In the genomic region with DNA sequence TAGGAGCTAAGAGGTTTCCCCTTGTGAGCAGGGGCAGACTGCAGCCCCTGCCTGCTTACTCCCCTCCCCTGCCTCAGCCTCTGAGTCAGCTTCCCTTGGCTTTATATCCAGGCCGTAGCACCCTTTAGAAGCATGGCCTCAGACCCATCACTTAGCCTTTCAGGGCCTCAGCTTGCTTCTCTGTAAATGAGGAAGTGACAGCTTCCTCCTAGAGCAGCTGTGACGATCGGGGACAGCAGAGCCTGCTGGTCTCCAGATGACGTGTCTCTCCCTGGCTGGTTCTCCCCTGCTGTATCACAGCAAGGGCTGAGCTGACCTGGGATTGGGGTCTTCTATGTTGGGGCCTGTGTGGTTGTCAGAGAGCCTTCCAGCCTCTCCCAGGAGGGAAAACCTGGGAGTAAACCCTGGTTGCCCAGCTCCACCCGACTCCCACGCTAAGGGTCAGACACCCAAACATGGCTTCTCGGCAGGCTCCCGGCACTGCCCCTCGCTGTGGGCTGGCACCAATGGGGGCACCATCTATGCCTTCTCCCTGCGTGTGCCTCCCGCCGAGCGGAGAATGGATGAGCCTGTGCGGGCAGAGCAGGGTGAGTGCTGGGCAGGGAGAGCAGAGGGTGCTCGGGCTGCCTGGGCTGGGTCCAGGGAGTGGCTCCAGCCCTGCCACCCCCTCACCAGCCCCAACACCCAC, we compare ENCODE assay signal across 9 cellular contexts. TPM values are rescaled to one million over a fixed set of nuclear protein-coding genes. Genes with fewer than 3 reads are reported as not detected.
DNase-seq lines count a peak whose midpoint lies in the region; ATAC-seq lines count a peak whose summit lies in the region.
"Had no signal": no experiment of that assay in that cellular context is flagged by ENCODE, and none has a peak within 500 bp of the region (broad histone marks: within the 10 kb centered on the region; RNA-seq: fewer than 3 reads in every experiment).

No MANE protein-coding gene starts in this region.

- H3K27me3 ChIP-seq in BLaER1 treated with 17β-estradiol and CSF1 and Interleukin-3, amounts not matched to agents 10 nM and 100 nM = no peaks in the 10 kb centered on the region

- no peaks in the 10 kb centered on the region for H4K20me1 ChIP-seq in BLaER1 treated with 17β-estradiol and CSF1 and Interleukin-3, amounts not matched to agents 10 nM and 100 nM

- H3K9me3 ChIP-seq in BLaER1 treated with 17β-estradiol and CSF1 and Interleukin-3, amounts not matched to agents 10 nM and 100 nM (replicated peaks in 1 of 11) = no peaks in the 10 kb centered on the region

- ATAC-seq in GM21447 (IDR thresholded peaks at IDR 0.05; ENCODE audit: unreplicated experiment) (peak; percentile 74), left colon (peak; percentile 14), HG02678 (IDR thresholded peaks at IDR 0.05; ENCODE audit: unreplicated experiment) (no peak)

- intact Hi-C loops in left colon (cut with DNase I, micrococcal nuclease) = no loop called here

- no peaks in the 10 kb centered on the region for H3K9me3 Mint-ChIP-seq in T-helper 2 cell treated with Interferon-gamma antibody and Interleukin-4, amounts not matched to agents 5 μg/mL and 100 μg/mL, for 36 hours

- H3K36me3 ChIP-seq in BLaER1 treated with 17β-estradiol and CSF1 and Interleukin-3, amounts not matched to agents 10 nM and 100 nM = peaks cover 0 to 15% (median 0%) of the 10 kb centered on the region in 11 experiments; a peak in 3 of 22 replicates

- DNase-seq in T-helper 2 cell treated with Interferon-gamma antibody and Interleukin-4, amounts not matched to agents 5 μg/mL and 100 μg/mL, for 36 hours (ENCODE audit: low spot score) = peak; percentile 38
- peak in 1 of 2 donors; percentile 74 for DNase-seq in left colon
- DNase-seq in NK-92 (lab: John Stamatoyannopoulos, UW; ENCODE audit: unreplicated experiment) = no peak
- no peak for DNase-seq in AG20443 (ENCODE audit: low spot score)
- no peak for DNase-seq in GM03348 (ENCODE audit: low spot score)

- peak overlapping the region; percentile 61 to 81 (median 76) for H3K9ac ChIP-seq in BLaER1 treated with 17β-estradiol and CSF1 and Interleukin-3, amounts not matched to agents 10 nM and 100 nM

- H3K36me3 Mint-ChIP-seq in T-helper 2 cell treated with Interferon-gamma antibody and Interleukin-4, amounts not matched to agents 5 μg/mL and 100 μg/mL, for 36 hours (ENCODE audit: low read depth) = no peaks in the 10 kb centered on the region

- peak overlapping the region; percentile 24 for H3K4me3 Mint-ChIP-seq in T-helper 2 cell treated with Interferon-gamma antibody and Interleukin-4, amounts not matched to agents 5 μg/mL and 100 μg/mL, for 36 hours
- H3K4me3 Mint-ChIP-seq: activated naive CD8-positive, alpha-beta T cell had no signal

- H3K4me3 ChIP-seq in BLaER1 treated with 17β-estradiol and CSF1 and Interleukin-3, amounts not matched to agents 10 nM and 100 nM = 0 out of 20 replicates have a peak overlapping the region, but pooled peaks of 1 of the 10 experiments have one; percentile 28

- no peaks in the 10 kb centered on the region for H3K27me3 Mint-ChIP-seq in T-helper 2 cell treated with Interferon-gamma antibody and Interleukin-4, amounts not matched to agents 5 μg/mL and 100 μg/mL, for 36 hours (ENCODE audit: low read depth)
- H3K27me3 Mint-ChIP-seq: activated naive CD8-positive, alpha-beta T cell had no signal

- peak overlapping the region; percentile 73 to 92 (median 84) for H3K4me2 ChIP-seq in BLaER1 treated with 17β-estradiol and CSF1 and Interleukin-3, amounts not matched to agents 10 nM and 100 nM

- H3K4me1 ChIP-seq in BLaER1 treated with 17β-estradiol and CSF1 and Interleukin-3, amounts not matched to agents 10 nM and 100 nM = peaks cover 46 to 64% (median 58%) of the 10 kb centered on the region in 10 experiments

- H3K4me1 Mint-ChIP-seq in T-helper 2 cell treated with Interferon-gamma antibody and Interleukin-4, amounts not matched to agents 5 μg/mL and 100 μg/mL, for 36 hours (ENCODE audit: low read depth) = peaks cover 5% of the 10 kb centered on the region

- peak overlapping the region; percentile 91 for H3K27ac Mint-ChIP-seq in T-helper 2 cell treated with Interferon-gamma antibody and Interleukin-4, amounts not matched to agents 5 μg/mL and 100 μg/mL, for 36 hours
- H3K27ac Mint-ChIP-seq: activated naive CD8-positive, alpha-beta T cell had no signal

- H3K27ac ChIP-seq in BLaER1 treated with 17β-estradiol and CSF1 and Interleukin-3, amounts not matched to agents 10 nM and 100 nM = peak overlapping the region; percentile 75 to 95 (median 91)

RNA-seq across cellular contexts. Expression of a gene that starts 16.3 kb away (rescaled TPM):
- 100 to 1,000 TPM; 575 to 676 TPM for total RNA-seq in left colon

RNA-seq across cellular contexts. Expression of a gene that starts 45.8 kb away (rescaled TPM):
- total RNA-seq in left colon = 100 to 1,000 TPM; 447 to 529 TPM

RNA-seq across cellular contexts. Expression of a gene that starts 55.0 kb away (rescaled TPM):
- total RNA-seq in left colon = 10 to 100 TPM; 30.1 to 38.9 TPM

RNA-seq across cellular contexts. Expression of a gene that starts 56.0 kb away (rescaled TPM):
- 10 to 100 TPM; 28.4 to 30.6 TPM for total RNA-seq in left colon
